Comparison of ENCODE assay signal across 23 cellular contexts in the genomic region with DNA sequence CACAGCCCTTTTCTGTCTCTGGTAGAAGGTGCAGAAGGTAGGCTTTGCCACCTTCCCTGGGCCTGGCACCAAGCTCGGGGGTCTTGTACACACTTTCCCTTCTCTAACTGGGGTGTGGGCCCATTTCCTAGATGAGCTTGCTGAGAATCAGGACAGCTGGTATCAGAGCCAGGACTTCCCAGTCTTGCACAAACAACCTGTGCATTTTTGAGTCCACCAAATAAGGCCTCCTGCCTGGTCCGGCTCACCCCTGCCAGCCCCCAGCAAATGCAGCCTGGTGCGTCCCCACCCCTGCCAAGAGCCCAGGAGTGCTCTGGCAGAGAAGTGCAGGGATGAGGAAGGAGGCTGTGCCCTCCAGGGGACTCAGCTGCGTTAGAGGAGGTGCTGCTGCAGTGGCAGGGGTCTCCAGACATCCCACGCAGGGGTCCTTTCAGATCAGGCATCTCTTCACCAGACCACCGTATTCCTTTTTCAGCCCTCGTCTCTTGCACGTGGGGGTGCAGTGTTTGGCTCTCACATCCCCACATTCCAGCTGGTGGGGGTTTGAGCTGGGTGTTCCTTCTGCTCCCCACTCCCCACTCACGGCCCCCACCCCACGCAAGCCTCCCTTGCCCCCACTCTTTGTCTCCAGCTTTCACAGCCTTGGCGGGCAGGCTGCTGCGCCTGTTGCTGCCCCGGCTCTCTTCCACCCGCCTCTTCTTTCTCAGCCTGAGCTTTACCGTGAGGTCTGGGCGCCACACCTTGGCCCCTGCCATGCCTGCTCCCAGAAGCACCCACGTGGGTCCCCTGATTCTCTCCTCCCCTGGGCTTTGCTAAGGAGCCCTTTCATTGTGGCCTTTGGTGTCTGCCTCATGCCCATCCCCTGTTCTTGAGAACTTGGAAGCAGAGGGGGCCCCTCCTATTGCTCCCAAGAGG. TPM values are rescaled to one million over a fixed set of nuclear protein-coding genes. Genes with fewer than 3 reads are reported as not detected.
DNase-seq lines count a peak whose midpoint lies in the region; ATAC-seq and TF ChIP-seq lines count a peak whose summit lies in the region.
"Had no signal": no experiment of that assay in that cellular context is flagged by ENCODE, and none has a peak within 500 bp of the region (broad histone marks: within the 10 kb centered on the region; RNA-seq: fewer than 3 reads in every experiment).

No MANE protein-coding gene starts in this region.

- 79 to 80% methylated on average over 17 of the region's 17 CpGs for WGBS in heart right ventricle, 2 donors

- H3K27me3 ChIP-seq in heart right ventricle, result peaks cover 0 to 26% (median 5%) of the 10 kb centered on the region in 7 donors

- H3K4me1 ChIP-seq in heart right ventricle, result no peaks in the 10 kb centered on the region
- H3K4me1 ChIP-seq in mucosa of descending colon (ENCODE audit: low read depth), result no peaks in the 10 kb centered on the region

- TF ChIP-seq CTCF in heart right ventricle (IDR thresholded peaks at IDR 0.05) (no peak), mucosa of descending colon (IDR thresholded peaks at IDR 0.05) (no peak)

- H3K4me3 ChIP-seq in heart right ventricle, result no peak overlapping the region
- H3K4me3 ChIP-seq in mucosa of descending colon, result no peak overlapping the region

- no peaks in the 10 kb centered on the region for H3K36me3 ChIP-seq in heart right ventricle
- H3K36me3 ChIP-seq in mucosa of descending colon (ENCODE audit: low read depth), result no peaks in the 10 kb centered on the region

- no peaks in the 10 kb centered on the region for H3K9me3 ChIP-seq in heart right ventricle
- no peaks in the 10 kb centered on the region for H3K9me3 ChIP-seq in mucosa of descending colon

- DNase-seq in NCI-H2107 treated with DMSO at 0.1 percent for 48 hours (lab: John Stamatoyannopoulos, UW; ENCODE audit: unreplicated experiment), result peak; percentile 21
- DNase-seq in NCI-H2107 (lab: John Stamatoyannopoulos, UW), result no peak
- peak; percentile 10 for DNase-seq in left ventricle myocardium superior
- DNase-seq in heart right ventricle, result no peak
- peak in 2 of 3 donors; percentile 7 to 17 for DNase-seq in mucosa of descending colon
- no peak for DNase-seq in H4 (ENCODE audit: low spot score)
- DNase-seq in COR-L47 (lab: John Stamatoyannopoulos, UW), result no peak
- DNase-seq: EL, GF-D8, H9, HFFc6, KBM-7, MM.1S, NCI-H1048, NCI-H1930, NCI-H226, NCI-H82, SW 1271 had no signal

- H3K27ac ChIP-seq in heart right ventricle, result no peak overlapping the region
- H3K27ac ChIP-seq: 22Rv1 had no signal

- intact Hi-C loops in left ventricle myocardium superior (cut with micrococcal nuclease) (no loop called here), heart right ventricle (cut with DNase I) (loop anchor here in 2 of 10 donors (10.0 kb wide), 2 partner anchors 377 to 767 kb away; no protein-coding TSS in a partner anchor), mucosa of descending colon (cut with DNase I, micrococcal nuclease) (loop anchor here in 1 of 2 donors (10.0 kb wide), 1 partner anchor 767 kb away; no protein-coding TSS in a partner anchor)

- no peak for ATAC-seq in left ventricle myocardium superior
- ATAC-seq in heart right ventricle, result no peak
- no peak for ATAC-seq in mucosa of descending colon
- no peak for ATAC-seq in GM19452 (IDR thresholded peaks at IDR 0.05; ENCODE audit: unreplicated experiment)
- ATAC-seq: Panc1 had no signal

RNA-seq across cellular contexts. Expression of a gene that starts 32.3 kb away (rescaled TPM):
- total RNA-seq in left ventricle myocardium superior (20.6 TPM), heart right ventricle (10 to 100 TPM in 7 of 10 donors, 1 to 10 TPM in 3; 8.4 to 27.8 (median 12.4) TPM), mucosa of descending colon (10 to 100 TPM; 13.8 to 32.2 (median 16.4) TPM)
- polyA plus RNA-seq in heart right ventricle, result 100 to 1,000 TPM in 1 of 2 donors, 1 to 10 TPM in 1; 7.7 to 122 TPM
- total RNA-seq in H4 (2014; rRNA removed; shearing (Covaris generic)), result not detected in 2 replicates
- total RNA-seq: SK-MEL-5 had no signal
- polyA plus RNA-seq: CD14-positive monocyte had no signal

RNA-seq across cellular contexts. Expression of a gene that starts 45.3 kb away (rescaled TPM):
- total RNA-seq in left ventricle myocardium superior, result not detected
- not detected for total RNA-seq in heart right ventricle
- not detected for polyA plus RNA-seq in heart right ventricle
- total RNA-seq in mucosa of descending colon, result not detected
- total RNA-seq in H4 (2014; rRNA removed; shearing (Covaris generic)), result 0.58 TPM in 1 of 2 replicates, not detected in the other
- total RNA-seq: H9, HFFc6, SK-MEL-5 had no signal
- polyA plus RNA-seq: CD14-positive monocyte had no signal

Comparison
In these comparisons a context has a peak if more than half of its experiments do, and no peak if none do; other contexts are left out.
1. DNase-seq: peak in NCI-H2107 treated with DMSO at 0.1 percent for 48 hours (single experiment), left ventricle myocardium superior (single experiment) and mucosa of descending colon (2 of 3); none in NCI-H2107 (single experiment), heart right ventricle (0 of 2), H4 (single experiment) and COR-L47 (single experiment).